ENCODE assay signal across 14 cellular contexts in the genomic region with DNA sequence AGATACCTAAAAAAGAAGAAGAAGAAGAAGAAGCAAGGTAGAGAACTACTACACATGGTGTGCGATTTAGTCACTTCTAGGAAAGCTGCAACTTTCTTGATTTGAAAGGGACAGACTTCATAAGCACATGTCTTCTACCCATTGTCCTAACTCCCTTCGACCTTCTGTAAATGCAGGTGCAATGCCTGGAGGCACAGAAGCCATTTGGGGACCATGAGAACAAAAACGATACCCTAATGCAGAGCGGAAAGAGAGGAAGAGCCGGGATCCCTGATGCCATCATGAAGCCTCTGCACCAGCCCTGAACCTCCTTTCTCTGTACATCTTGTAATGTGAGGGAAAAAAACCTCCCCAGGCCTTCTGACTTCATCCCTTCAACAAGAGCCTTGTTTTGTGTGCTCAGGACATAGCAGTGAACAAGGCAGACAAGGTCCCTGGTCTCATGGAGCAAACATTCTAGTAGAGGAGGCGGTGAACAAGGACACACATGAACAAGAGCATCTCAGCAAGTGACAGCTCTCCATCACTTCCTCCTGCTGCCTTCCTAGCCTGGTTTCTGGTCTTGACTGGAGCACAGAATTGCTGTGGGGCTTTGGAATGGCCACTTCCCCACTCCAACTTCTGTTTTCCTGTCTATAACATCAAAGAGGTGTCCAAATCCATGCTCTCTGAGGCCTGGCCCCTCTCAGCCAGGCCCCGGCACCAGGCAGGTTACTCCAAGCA. TPM values are rescaled to one million over a fixed set of nuclear protein-coding genes. Genes with fewer than 3 reads are reported as not detected.
DNase-seq lines count a peak whose midpoint lies in the region; ATAC-seq and TF ChIP-seq lines count a peak whose summit lies in the region.
"Had no signal": no experiment of that assay in that cellular context is flagged by ENCODE, and none has a peak within 500 bp of the region (broad histone marks: within the 10 kb centered on the region; RNA-seq: fewer than 3 reads in every experiment).

No MANE protein-coding gene starts in this region.

- no peak for ATAC-seq in stimulated activated memory B cell treated with anti-CD40 and anti-IgM and Interleukin-4, amounts not matched to agents 10 μg/mL and 1 μg/mL and 100 μg/mL, for 72 hours
- no peak for ATAC-seq in GM18868 (IDR thresholded peaks at IDR 0.05; ENCODE audit: unreplicated experiment)
- ATAC-seq: WTC11 had no signal

- H3K27ac Mint-ChIP-seq in T-helper 2 cell treated with Interferon-gamma antibody and Interleukin-4, amounts not matched to agents 5 μg/mL and 100 μg/mL, for 36 hours, result peak overlapping the region; percentile 56
- H3K27ac Mint-ChIP-seq in stimulated activated memory B cell treated with anti-CD40 and anti-IgM and Interleukin-4, amounts not matched to agents 10 μg/mL and 1 μg/mL and 100 μg/mL, for 72 hours, result peak overlapping the region; percentile 90
- H3K27ac Mint-ChIP-seq: WTC11 had no signal

- peak overlapping the region; percentile 90 for H3K27ac ChIP-seq in SU-DHL-6 (ENCODE audit: low read depth, low read length)
- H3K27ac ChIP-seq: parathyroid adenoma, suprapubic skin had no signal

- peaks cover 2% of the 10 kb centered on the region for H3K79me2 ChIP-seq in SU-DHL-6 (ENCODE audit: insufficient read depth, low read length)
- H3K79me2 ChIP-seq: parathyroid adenoma had no signal

- peaks cover 65% of the 10 kb centered on the region for H3K4me1 Mint-ChIP-seq in T-helper 2 cell treated with Interferon-gamma antibody and Interleukin-4, amounts not matched to agents 5 μg/mL and 100 μg/mL, for 36 hours (ENCODE audit: low read depth)
- H3K4me1 Mint-ChIP-seq in stimulated activated memory B cell treated with anti-CD40 and anti-IgM and Interleukin-4, amounts not matched to agents 10 μg/mL and 1 μg/mL and 100 μg/mL, for 72 hours, result peaks cover 85% of the 10 kb centered on the region

- peak overlapping the region; percentile 7; the same call in 1 of the 2 replicates for H3K9ac ChIP-seq in SU-DHL-6 (ENCODE audit: low read length)
- H3K9ac ChIP-seq: parathyroid adenoma had no signal

- H3K9me3 Mint-ChIP-seq in T-helper 2 cell treated with Interferon-gamma antibody and Interleukin-4, amounts not matched to agents 5 μg/mL and 100 μg/mL, for 36 hours, result no peaks in the 10 kb centered on the region
- H3K9me3 Mint-ChIP-seq in stimulated activated memory B cell treated with anti-CD40 and anti-IgM and Interleukin-4, amounts not matched to agents 10 μg/mL and 1 μg/mL and 100 μg/mL, for 72 hours, result no peaks in the 10 kb centered on the region

- no peaks in the 10 kb centered on the region for H3K9me3 ChIP-seq in SU-DHL-6 (ENCODE audit: insufficient read depth, low read length)
- H3K9me3 ChIP-seq: suprapubic skin had no signal

- H3K4me3 ChIP-seq in SU-DHL-6 (ENCODE audit: insufficient read depth, low read length, poor library complexity, severe bottlenecking), result no peak overlapping the region
- H3K4me3 ChIP-seq: suprapubic skin had no signal

- H4K20me1 ChIP-seq in SU-DHL-6 (ENCODE audit: low read depth, low read length), result no peaks in the 10 kb centered on the region

- H3K36me3 Mint-ChIP-seq in T-helper 2 cell treated with Interferon-gamma antibody and Interleukin-4, amounts not matched to agents 5 μg/mL and 100 μg/mL, for 36 hours (ENCODE audit: low read depth), result no peaks in the 10 kb centered on the region
- H3K36me3 Mint-ChIP-seq in stimulated activated memory B cell treated with anti-CD40 and anti-IgM and Interleukin-4, amounts not matched to agents 10 μg/mL and 1 μg/mL and 100 μg/mL, for 72 hours, result no peaks in the 10 kb centered on the region

- no peaks in the 10 kb centered on the region for H3K27me3 Mint-ChIP-seq in T-helper 2 cell treated with Interferon-gamma antibody and Interleukin-4, amounts not matched to agents 5 μg/mL and 100 μg/mL, for 36 hours (ENCODE audit: low read depth)
- no peaks in the 10 kb centered on the region for H3K27me3 Mint-ChIP-seq in stimulated activated memory B cell treated with anti-CD40 and anti-IgM and Interleukin-4, amounts not matched to agents 10 μg/mL and 1 μg/mL and 100 μg/mL, for 72 hours

- no peak overlapping the region for H3K4me3 Mint-ChIP-seq in T-helper 2 cell treated with Interferon-gamma antibody and Interleukin-4, amounts not matched to agents 5 μg/mL and 100 μg/mL, for 36 hours
- H3K4me3 Mint-ChIP-seq in stimulated activated memory B cell treated with anti-CD40 and anti-IgM and Interleukin-4, amounts not matched to agents 10 μg/mL and 1 μg/mL and 100 μg/mL, for 72 hours, result no peak overlapping the region
- H3K4me3 Mint-ChIP-seq: WTC11 had no signal

- no peak for TF ChIP-seq CTCF in SU-DHL-6 (IDR thresholded peaks at IDR 0.05; ENCODE audit: insufficient read depth, low read length, poor library complexity, severe bottlenecking)

- no peak for DNase-seq in T-helper 2 cell treated with Interferon-gamma antibody and Interleukin-4, amounts not matched to agents 5 μg/mL and 100 μg/mL, for 36 hours (ENCODE audit: low spot score)
- DNase-seq in T-helper 2 cell (no peak), germinal center (ENCODE audit: low spot score) (peak; percentile 31), cardiac septum (ENCODE audit: low spot score) (no peak), glomerular visceral epithelial cell (ENCODE audit: extremely low spot score) (no peak)
- DNase-seq: foreskin melanocyte; NCI-H446; stimulated activated CD4-positive, alpha-beta T cell treated with anti-CD3 and anti-CD28 coated beads, Interleukin-4, amount 100 ng/mL, for 4 hours had no signal

- no peaks in the 10 kb centered on the region for H3K36me3 ChIP-seq in SU-DHL-6 (ENCODE audit: low read length)
- H3K36me3 ChIP-seq: suprapubic skin had no signal

- peaks cover 56% of the 10 kb centered on the region for H3F3A ChIP-seq in SU-DHL-6 (ENCODE audit: insufficient read depth)

- H3K4me2 ChIP-seq in SU-DHL-6 (ENCODE audit: low read depth, low read length, poor library complexity, severe bottlenecking), result peak overlapping the region; percentile 18

- intact Hi-C loops in cardiac septum (cut with DNase I), result no loop called here

- H2AFZ ChIP-seq in SU-DHL-6 (ENCODE audit: low read depth, low read length, severe bottlenecking), result no peak overlapping the region
- H2AFZ ChIP-seq: parathyroid adenoma had no signal

- H3K27me3 ChIP-seq in SU-DHL-6 (ENCODE audit: low read length), result no peaks in the 10 kb centered on the region
- H3K27me3 ChIP-seq: suprapubic skin had no signal

- H3K9me2 ChIP-seq in SU-DHL-6 (replicated peaks; ENCODE audit: insufficient read depth, low read length), result no peaks in the 10 kb centered on the region

RNA-seq across cellular contexts. Expression of a gene that starts 5.5 kb away (rescaled TPM):
- 14.2 TPM for total RNA-seq in cardiac septum

RNA-seq across cellular contexts. Expression of a gene that starts 39.7 kb away (rescaled TPM):
- total RNA-seq in cardiac septum, result not detected
